Comparison of ENCODE assay signal across 9 cellular contexts in the genomic region with DNA sequence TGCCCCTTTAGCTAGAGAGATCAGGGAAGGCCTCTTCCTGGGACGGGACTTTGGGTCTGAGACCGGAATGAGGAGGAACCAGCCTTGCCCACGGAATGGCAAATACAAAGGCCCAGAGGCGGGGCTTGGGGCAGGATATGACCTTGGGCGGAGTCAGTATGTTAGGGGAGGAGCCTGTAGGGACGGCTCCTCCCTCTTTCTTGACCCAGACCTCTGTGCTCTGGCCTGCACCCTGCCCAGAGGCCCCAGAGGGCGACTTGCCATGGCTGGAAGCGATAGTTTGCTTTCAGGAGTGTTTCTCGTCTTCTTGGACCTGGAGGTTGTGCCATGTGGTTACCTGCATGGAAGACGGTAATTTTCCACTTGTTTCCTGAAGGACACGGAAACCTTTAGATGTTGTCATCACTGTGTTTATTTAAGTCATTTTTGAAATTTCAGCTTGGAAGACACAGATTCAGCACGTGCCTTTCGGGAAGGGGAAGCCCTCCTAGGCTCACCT.
DNase-seq lines count a peak whose midpoint lies in the region; ATAC-seq and TF ChIP-seq lines count a peak whose summit lies in the region.
"Had no signal": no experiment of that assay in that cellular context is flagged by ENCODE, and none has a peak within 500 bp of the region (broad histone marks: within the 10 kb centered on the region; RNA-seq: fewer than 3 reads in every experiment).

No MANE protein-coding gene starts in this region.

- no peak for TF ChIP-seq EP300 in ovary (IDR thresholded peaks at IDR 0.05)

- H3K9me3 Mint-ChIP-seq in CD8-positive, alpha-beta T cell = no peaks in the 10 kb centered on the region
- H3K9me3 Mint-ChIP-seq: HFFc6 had no signal

- no peaks in the 10 kb centered on the region for H3K27me3 ChIP-seq in CD8-positive, alpha-beta T cell (ENCODE audit: insufficient read depth, low read length)
- H3K27me3 ChIP-seq in left ventricle myocardium inferior (ENCODE audit: low read depth) (no peaks in the 10 kb centered on the region), ovary (no peaks in the 10 kb centered on the region)

- TF ChIP-seq POLR2A in ovary (IDR thresholded peaks at IDR 0.05) = no peak

- no peaks in the 10 kb centered on the region for H3K9me3 ChIP-seq in CD8-positive, alpha-beta T cell (ENCODE audit: low read length)
- H3K9me3 ChIP-seq in left ventricle myocardium inferior (replicated peaks) (no peaks in the 10 kb centered on the region), ovary (no peaks in the 10 kb centered on the region)

- peaks cover 3% of the 10 kb centered on the region for H3K4me1 ChIP-seq in CD8-positive, alpha-beta T cell (ENCODE audit: insufficient read depth, low read length)
- H3K4me1 ChIP-seq in left ventricle myocardium inferior (peaks cover 95% of the 10 kb centered on the region), ovary (ENCODE audit: insufficient read depth) (peaks cover 46% of the 10 kb centered on the region)

- intact Hi-C loops in CD8-positive, alpha-beta T cell (cut with DNase I, micrococcal nuclease) = no loop called here
- intact Hi-C loops in left ventricle myocardium inferior (cut with micrococcal nuclease) (no loop called here), ovary (cut with DNase I) (no loop called here)

- no peak for TF ChIP-seq CTCF in CD8-positive, alpha-beta T cell (IDR thresholded peaks at IDR 0.05)
- no peak for TF ChIP-seq CTCF in left ventricle myocardium inferior (IDR thresholded peaks at IDR 0.05; ENCODE audit: borderline replicate concordance)
- no peak for TF ChIP-seq CTCF in ovary (IDR thresholded peaks at IDR 0.05)

- POLR2A ChIA-PET in CD8-positive, alpha-beta T cell (lab: Charles Lee) = no interaction called here

- no peak for DNase-seq in CD8-positive, alpha-beta T cell
- DNase-seq in SW480 (ENCODE audit: low spot score) (peak; percentile 82), left ventricle myocardium inferior (peak; percentile 44), ovary (peak in 4 of 5 donors; percentile 64 to 75 (median 72)), GOT3 (lab: John Stamatoyannopoulos, UW) (no peak), NCI-H1048 (lab: John Stamatoyannopoulos, UW) (no peak), foreskin melanocyte (no peak)
- DNase-seq: HFFc6 had no signal

- peaks cover 20% of the 10 kb centered on the region for H3K27me3 Mint-ChIP-seq in CD8-positive, alpha-beta T cell (ENCODE audit: low read depth)

- CTCF ChIA-PET in CD8-positive, alpha-beta T cell (lab: Charles Lee) = no interaction called here

- H3K27ac ChIP-seq in CD8-positive, alpha-beta T cell (ENCODE audit: low read depth, low read length) = no peak overlapping the region
- H3K27ac ChIP-seq in left ventricle myocardium inferior (replicated peaks) (peak overlapping the region; percentile 99), ovary (peak overlapping the region; percentile 32 to 67)

- peak overlapping the region; percentile 58 for H3K4me3 Mint-ChIP-seq in CD8-positive, alpha-beta T cell

- H3K4me3 ChIP-seq in CD8-positive, alpha-beta T cell (ENCODE audit: low read depth, low read length) = no peak overlapping the region
- H3K4me3 ChIP-seq in left ventricle myocardium inferior (peak overlapping the region; percentile 67), ovary (peak overlapping the region; percentile 45)

- 40 to 57% (median 48%) methylated on average over 13 of the region's 13 CpGs for WGBS in ovary, 3 donors

- no peak for ATAC-seq in CD8-positive, alpha-beta T cell
- no peak for ATAC-seq in GM21737 (IDR thresholded peaks at IDR 0.05; ENCODE audit: unreplicated experiment)

- no peaks in the 10 kb centered on the region for H3K36me3 Mint-ChIP-seq in CD8-positive, alpha-beta T cell

- H3K27ac Mint-ChIP-seq in CD8-positive, alpha-beta T cell = no peak overlapping the region
- H3K27ac Mint-ChIP-seq: HFFc6 had no signal

- no peaks in the 10 kb centered on the region for H3K36me3 ChIP-seq in CD8-positive, alpha-beta T cell (ENCODE audit: insufficient read depth, low read length)
- H3K36me3 ChIP-seq in left ventricle myocardium inferior (no peaks in the 10 kb centered on the region), ovary (no peaks in the 10 kb centered on the region)

- H3K4me1 Mint-ChIP-seq in CD8-positive, alpha-beta T cell (ENCODE audit: low read depth) = peaks cover 30% of the 10 kb centered on the region

Comparison
In these comparisons a context has a peak if more than half of its experiments do, and no peak if none do; other contexts are left out.
1. DNase-seq: peak in SW480 (single experiment), left ventricle myocardium inferior (single experiment) and ovary (4 of 5); none in CD8-positive, alpha-beta T cell (0 of 7), GOT3 (single experiment), NCI-H1048 (single experiment) and foreskin melanocyte (single experiment).